Comparison of ENCODE assay signal across 10 cellular contexts in genomic region chr4:169345207-169345788, GRCh38.
DNase-seq lines count a peak whose midpoint lies in the region; ATAC-seq, FAIRE-seq and TF ChIP-seq lines count a peak whose summit lies in the region.
"Had no signal": no experiment of that assay in that cellular context is flagged by ENCODE, and none has a peak within 500 bp of the region (broad histone marks: within the 10 kb centered on the region; RNA-seq: fewer than 3 reads in every experiment).

No MANE protein-coding gene starts in this region.

- peak; percentile 9 for FAIRE-seq in GM12892 (lab: Jason Lieb, UNC)

- in situ Hi-C loops in Panc1 (cut with HindIII; ENCODE audit: low pct_unique_long_range_greater_than_20kb, low sequenced_read_pairs) = no loop called here

- H3K4me3 ChIP-seq in Panc1 (ENCODE audit: low read depth in 2 of 2, low read length in 2 of 2) = no peak overlapping the region

- H3K9me3 ChIP-seq in Panc1 (ENCODE audit: control insufficient read depth, insufficient read depth, low read depth, low read length) = no peaks in the 10 kb centered on the region

- DNase-seq in GM12892 (ENCODE audit: insufficient read length) (no peak), Panc1 (ENCODE audit: low read depth, low spot score) (peak; percentile 68), fibroblast of gingiva (ENCODE audit: low read depth) (peak; percentile 56), occipital lobe (lab: John Stamatoyannopoulos, UW) (peak; percentile 70), D341Med (ENCODE audit: low spot score) (no peak), iPS-NIHi7 (ENCODE audit: extremely low spot score) (no peak)
- DNase-seq: activated CD8-positive, alpha-beta memory T cell treated with anti-CD3 and anti-CD28 coated beads, Interleukin-2, amount 10 ng/mL, durations not matched to agents 7 days and 5 days; DND-41 had no signal

- peak; percentile 70 for ATAC-seq in Panc1
- ATAC-seq in GM21786 (IDR thresholded peaks at IDR 0.05; ENCODE audit: unreplicated experiment) = no peak
- ATAC-seq in HG03469 (IDR thresholded peaks at IDR 0.05; ENCODE audit: unreplicated experiment) = no peak
- ATAC-seq: activated CD8-positive, alpha-beta memory T cell treated with anti-CD3 and anti-CD28 coated beads, Interleukin-2, amount 10 ng/mL, durations not matched to agents 7 days and 5 days had no signal

- H3K36me3 ChIP-seq in Panc1 (ENCODE audit: control insufficient read depth, insufficient read depth, low read length) = no peaks in the 10 kb centered on the region

- intact Hi-C loops in Panc1 (cut with micrococcal nuclease; ENCODE audit: unreplicated experiment) = no loop called here

- no peaks in the 10 kb centered on the region for H3K4me1 ChIP-seq in Panc1 (ENCODE audit: control insufficient read depth, insufficient read depth, low read length)

- POLR2A ChIA-PET in Panc1 (lab: Charles Lee) = no interaction called here

- BruUV-seq in Panc1 (replicated peaks; lab: Mats Ljungman, UMichigan) = no TSS peak

- H3K27me3 ChIP-seq in Panc1 (ENCODE audit: control insufficient read depth, insufficient read depth, low read length) = no peaks in the 10 kb centered on the region

- TF ChIP-seq CTCF in Panc1 (IDR thresholded peaks at IDR 0.05) = no peak

- no peak for TF ChIP-seq POLR2A in GM12892 (IDR thresholded peaks at IDR 0.05; ENCODE audit: low read depth, low read length)

- CTCF ChIA-PET in Panc1 (lab: Charles Lee) = no interaction called here

- H3K27ac ChIP-seq in Panc1 (ENCODE audit: low read length) = no peak overlapping the region

Comparison
In these comparisons a context has a peak if more than half of its experiments do, and no peak if none do; other contexts are left out.
1. DNase-seq: peak in Panc1 (single experiment), fibroblast of gingiva (single experiment) and occipital lobe (single experiment); none in GM12892 (single experiment), D341Med (single experiment) and iPS-NIHi7 (single experiment).